ENCODE assay signal across 10 cellular contexts in the genomic region with DNA sequence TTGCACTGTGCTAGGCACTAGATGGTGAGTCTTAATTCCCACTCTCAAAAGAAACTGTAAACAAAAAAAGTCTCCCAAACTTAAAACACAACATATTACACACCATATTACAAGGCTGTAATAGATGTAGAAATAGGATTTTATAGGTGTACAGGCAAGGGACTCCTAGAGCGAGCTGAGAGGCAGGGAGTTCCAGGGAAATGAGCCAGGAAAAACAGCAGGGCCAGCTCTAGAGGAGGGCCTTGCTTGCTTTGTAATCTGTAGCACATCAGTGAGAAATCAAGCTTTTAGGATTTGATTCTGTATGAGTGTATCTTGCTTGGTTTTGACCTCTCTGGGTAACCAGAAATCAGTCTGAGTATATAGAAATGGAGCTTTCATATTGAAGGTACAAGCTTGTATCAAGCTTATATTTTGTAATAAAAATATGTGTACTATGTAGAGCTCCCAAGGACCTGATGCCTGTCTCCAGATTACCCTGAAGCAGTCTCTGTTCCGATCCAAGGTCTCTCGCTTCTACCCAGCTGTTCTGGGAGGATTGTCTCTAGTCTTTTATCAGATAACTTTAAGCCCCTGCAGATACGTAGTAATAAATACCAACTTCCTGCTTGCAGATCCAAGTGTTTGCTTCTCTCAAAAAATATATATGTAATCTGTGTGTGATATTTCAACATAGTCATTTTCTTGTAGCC.
DNase-seq lines count a peak whose midpoint lies in the region; ATAC-seq and TF ChIP-seq lines count a peak whose summit lies in the region.
"Had no signal": no experiment of that assay in that cellular context is flagged by ENCODE, and none has a peak within 500 bp of the region (broad histone marks: within the 10 kb centered on the region; RNA-seq: fewer than 3 reads in every experiment).

No MANE protein-coding gene starts in this region.

- no peaks in the 10 kb centered on the region for H3K27me3 Mint-ChIP-seq in CD14-positive monocyte (ENCODE audit: low read depth in 3 of 3)
- H3K27me3 Mint-ChIP-seq: activated naive CD4-positive, alpha-beta T cell treated with anti-CD3 and anti-CD28 coated beads, Interleukin-2, amount 50 U/mL, for 24 hours; stimulated activated naive B cell treated with anti-CD40 and anti-IgM and Interleukin-4, amounts not matched to agents 10 μg/mL and 1 μg/mL and 100 μg/mL, for 72 hours had no signal

- DNase-seq in KBM-7, result peak; percentile 21
- peak; percentile 81 for DNase-seq in astrocyte of the hippocampus (ENCODE audit: low read depth, low spot score)
- DNase-seq in hepatic stellate cell (ENCODE audit: low spot score), result peak; percentile 17
- DNase-seq in CD14-positive monocyte (ENCODE audit: low spot score), result no peak
- DNase-seq in NCI-H2107 (lab: John Stamatoyannopoulos, UW), result no peak
- DNase-seq: NCI-H2227 treated with DMSO at 0.1 percent for 48 hours; stimulated activated naive B cell treated with anti-CD40 and anti-IgM and Interleukin-4, amounts not matched to agents 10 μg/mL and 1 μg/mL and 100 μg/mL, for 72 hours had no signal

- in situ Hi-C loops in KBM-7 (cut with MboI; ENCODE audit: low pct_unique_long_range_greater_than_20kb, low sequenced_read_pairs), result no loop called here

- peaks cover 36% of the 10 kb centered on the region for H3K4me1 Mint-ChIP-seq in CD14-positive monocyte

- no peaks in the 10 kb centered on the region for H3K36me3 Mint-ChIP-seq in CD14-positive monocyte
- H3K36me3 Mint-ChIP-seq: activated naive CD4-positive, alpha-beta T cell treated with anti-CD3 and anti-CD28 coated beads, Interleukin-2, amount 50 U/mL, for 24 hours had no signal

- H3K4me3 ChIP-seq in subcutaneous abdominal adipose tissue (ENCODE audit: low read depth in 1 of 5, low read length in 5 of 5), result no peak overlapping the region

- no peaks in the 10 kb centered on the region for H3K9me3 ChIP-seq in subcutaneous abdominal adipose tissue (ENCODE audit: control insufficient read depth in 5 of 5, low read length in 5 of 5)

- H3K27ac Mint-ChIP-seq in CD14-positive monocyte, result no peak overlapping the region
- H3K27ac Mint-ChIP-seq: activated naive CD4-positive, alpha-beta T cell treated with anti-CD3 and anti-CD28 coated beads, Interleukin-2, amount 50 U/mL, for 24 hours; stimulated activated naive B cell treated with anti-CD40 and anti-IgM and Interleukin-4, amounts not matched to agents 10 μg/mL and 1 μg/mL and 100 μg/mL, for 72 hours had no signal

- no peak for TF ChIP-seq POLR2A in GM18505 (IDR thresholded peaks at IDR 0.05; ENCODE audit: borderline replicate concordance, extremely low read depth, insufficient read depth, insufficient read length)

- H3K27me3 ChIP-seq in subcutaneous abdominal adipose tissue (ENCODE audit: control insufficient read depth in 5 of 5, insufficient read depth in 4 of 5, low read length in 5 of 5), result no peaks in the 10 kb centered on the region

- H3K9me3 Mint-ChIP-seq in CD14-positive monocyte, result no peaks in the 10 kb centered on the region
- H3K9me3 Mint-ChIP-seq: activated naive CD4-positive, alpha-beta T cell treated with anti-CD3 and anti-CD28 coated beads, Interleukin-2, amount 50 U/mL, for 24 hours had no signal

- no peak overlapping the region for H3K4me3 Mint-ChIP-seq in CD14-positive monocyte
- H3K4me3 Mint-ChIP-seq: activated naive CD4-positive, alpha-beta T cell treated with anti-CD3 and anti-CD28 coated beads, Interleukin-2, amount 50 U/mL, for 24 hours; stimulated activated naive B cell treated with anti-CD40 and anti-IgM and Interleukin-4, amounts not matched to agents 10 μg/mL and 1 μg/mL and 100 μg/mL, for 72 hours had no signal

- H3K27ac ChIP-seq in subcutaneous abdominal adipose tissue (ENCODE audit: low read depth, low read length), result peak overlapping the region; percentile 25

- no peak overlapping the region for H3K9ac ChIP-seq in subcutaneous abdominal adipose tissue (ENCODE audit: low read length in 5 of 5)

- ATAC-seq in GM18505 (IDR thresholded peaks at IDR 0.05; ENCODE audit: unreplicated experiment), result no peak

- no peaks in the 10 kb centered on the region for H3K36me3 ChIP-seq in subcutaneous abdominal adipose tissue (ENCODE audit: control insufficient read depth in 5 of 5, insufficient read depth in 5 of 5, low read length in 5 of 5)

- peaks cover 6 to 39% (median 17%) of the 10 kb centered on the region in 5 donors for H3K4me1 ChIP-seq in subcutaneous abdominal adipose tissue (ENCODE audit: control insufficient read depth in 5 of 5, insufficient read depth in 5 of 5, low read length in 5 of 5)

- intact Hi-C loops in CD14-positive monocyte (cut with micrococcal nuclease), result no loop called here

- TF ChIP-seq CTCF in CD14-positive monocyte (IDR thresholded peaks at IDR 0.05), result no peak

Comparison
In these comparisons a context has a peak if more than half of its experiments do, and no peak if none do; other contexts are left out.
1. DNase-seq: peak in KBM-7 (single experiment), astrocyte of the hippocampus (single experiment) and hepatic stellate cell (single experiment); none in CD14-positive monocyte (single experiment) and NCI-H2107 (single experiment).